Comparison of ENCODE assay signal across 1 cellular context in genomic region chr5:156585999-156586398, GRCh38.
TF ChIP-seq lines count a peak whose summit lies in the region.

No MANE protein-coding gene starts in this region.

TF ChIP-seq in HepG2, 621 proteins besides CTCF, POLR2A, EP300 and RAD21 (continued from another document):
- TF ChIP-seq HIC2 (CRISPR knock-in tag; IDR thresholded peaks at IDR 0.05; ENCODE audit: low read depth): no peak
